Comparison of ENCODE assay signal across 1 cellular context in the genomic region with DNA sequence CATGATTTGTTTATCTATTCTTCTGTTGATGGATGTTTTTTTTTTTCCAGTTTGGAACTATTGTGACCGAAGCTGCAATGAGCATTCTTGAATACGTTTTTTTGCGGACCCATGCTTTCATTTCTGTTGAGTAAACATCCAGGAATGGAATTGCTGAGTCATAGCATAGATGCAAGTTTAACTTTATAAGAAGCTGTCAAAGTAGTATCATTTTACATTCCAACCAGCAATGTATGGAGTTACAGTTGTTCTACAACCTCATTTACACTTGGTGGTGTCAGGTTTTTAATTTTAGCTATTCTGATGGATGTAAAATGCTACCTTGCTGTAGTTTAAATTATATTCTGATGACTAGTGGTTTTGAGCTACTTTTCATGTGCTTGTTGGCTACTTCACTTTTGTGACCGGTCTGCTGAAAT.
TF ChIP-seq lines count a peak whose summit lies in the region.

No MANE protein-coding gene starts in this region.

TF ChIP-seq in SK-N-SH, 30 proteins besides CTCF, POLR2A, EP300 and RAD21 (continued from another document):
- TF ChIP-seq PBX3 (IDR thresholded peaks at IDR 0.05) (peak; percentile 35; the same call in 1 of the 2 replicates), POLR2AphosphoS5 (IDR thresholded peaks at IDR 0.05; ENCODE audit: low read depth, low read length) (no peak; the same call in 1 of the 2 replicates), FOXJ3 (CRISPR knock-in tag; IDR thresholded peaks at IDR 0.05) (no peak), GATA2 (CRISPR knock-in tag; IDR thresholded peaks at IDR 0.05) (no peak), NFIC (IDR thresholded peaks at IDR 0.05; ENCODE audit: borderline replicate concordance) (peak; percentile 9; the same call in 1 of the 2 replicates), GABPA (IDR thresholded peaks at IDR 0.05; ENCODE audit: low read depth) (no peak), TAF1 (IDR thresholded peaks at IDR 0.05; ENCODE audit: borderline replicate concordance, low read depth, low read length) (no peak), USF2 (IDR thresholded peaks at IDR 0.05; ENCODE audit: borderline replicate concordance, low read depth, low read length) (no peak), RFX5 (IDR thresholded peaks at IDR 0.05; ENCODE audit: low read length) (no peak)
- TF ChIP-seq, protein P1, sequence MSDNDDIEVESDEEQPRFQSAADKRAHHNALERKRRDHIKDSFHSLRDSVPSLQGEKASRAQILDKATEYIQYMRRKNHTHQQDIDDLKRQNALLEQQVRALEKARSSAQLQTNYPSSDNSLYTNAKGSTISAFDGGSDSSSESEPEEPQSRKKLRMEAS (IDR thresholded peaks at IDR 0.05; ENCODE audit: low read depth): peak; percentile 64
- TF ChIP-seq, protein P2, sequence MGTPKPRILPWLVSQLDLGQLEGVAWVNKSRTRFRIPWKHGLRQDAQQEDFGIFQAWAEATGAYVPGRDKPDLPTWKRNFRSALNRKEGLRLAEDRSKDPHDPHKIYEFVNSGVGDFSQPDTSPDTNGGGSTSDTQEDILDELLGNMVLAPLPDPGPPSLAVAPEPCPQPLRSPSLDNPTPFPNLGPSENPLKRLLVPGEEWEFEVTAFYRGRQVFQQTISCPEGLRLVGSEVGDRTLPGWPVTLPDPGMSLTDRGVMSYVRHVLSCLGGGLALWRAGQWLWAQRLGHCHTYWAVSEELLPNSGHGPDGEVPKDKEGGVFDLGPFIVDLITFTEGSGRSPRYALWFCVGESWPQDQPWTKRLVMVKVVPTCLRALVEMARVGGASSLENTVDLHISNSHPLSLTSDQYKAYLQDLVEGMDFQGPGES (IDR thresholded peaks at IDR 0.05; ENCODE audit: low read depth, low read length): no peak
